Comparison of ENCODE assay signal across 8 cellular contexts in genomic region chr9:8857330-8858249, GRCh38.
A peak's percentile ranks its signal among the peaks of the same experiment; 100 is the strongest.
DNase-seq lines count a peak whose midpoint lies in the region; ATAC-seq and TF ChIP-seq lines count a peak whose summit lies in the region.

No MANE protein-coding gene starts in this region.

- peaks cover 0 to 4% of the 10 kb centered on the region in 2 donors for H3K36me3 Mint-ChIP-seq in CD14-positive monocyte
- H3K36me3 Mint-ChIP-seq in naive thymus-derived CD4-positive, alpha-beta T cell, result no peaks in the 10 kb centered on the region

- peaks cover 0 to 2% of the 10 kb centered on the region in 2 donors for H3K27me3 ChIP-seq in naive thymus-derived CD4-positive, alpha-beta T cell (ENCODE audit: control insufficient read depth in 2 of 2, insufficient read depth in 2 of 2, low read length in 2 of 2)
- H3K27me3 ChIP-seq in aorta (ENCODE audit: control insufficient read depth in 1 of 2, insufficient read depth in 2 of 2, low read length in 1 of 2), result no peaks in the 10 kb centered on the region

- H3K4me1 Mint-ChIP-seq in CD14-positive monocyte, result peaks cover 16% of the 10 kb centered on the region
- peaks cover 0 to 24% (median 18%) of the 10 kb centered on the region in 7 donors for H3K4me1 Mint-ChIP-seq in naive thymus-derived CD4-positive, alpha-beta T cell

- 0 to 1% methylated on average over 80 to 96 of the region's 96 CpGs for WGBS in aorta, 2 donors

- no peak for DNase-seq in CD14-positive monocyte (ENCODE audit: low spot score)
- peak; percentile 15 to 24 for DNase-seq in activated CD4-positive, alpha-beta T cell treated with anti-CD3 and anti-CD28 coated beads, Interleukin-2, amount 50 U/mL, for 48 hours
- DNase-seq in fibroblast of pulmonary artery (ENCODE audit: low read depth), result peak; percentile 32
- peak in 2 of 9 donors; percentile 2 to 4 for DNase-seq in naive thymus-derived CD4-positive, alpha-beta T cell
- peak; percentile 81 to 91 for DNase-seq in aorta
- no peak for DNase-seq in HuH-7.5 (ENCODE audit: low spot score)
- DNase-seq in SIG-M5 (lab: John Stamatoyannopoulos, UW), result no peak

- H3K4me3 Mint-ChIP-seq in CD14-positive monocyte, result peak overlapping the region; percentile 70 to 88
- H3K4me3 Mint-ChIP-seq in naive thymus-derived CD4-positive, alpha-beta T cell, result peak overlapping the region; percentile 48 to 80 (median 59)

- H3K4me1 ChIP-seq in naive thymus-derived CD4-positive, alpha-beta T cell (ENCODE audit: control insufficient read depth in 2 of 2, insufficient read depth in 2 of 2, low read length in 2 of 2), result no peaks in the 10 kb centered on the region
- H3K4me1 ChIP-seq in aorta (ENCODE audit: control insufficient read depth in 1 of 2, insufficient read depth in 2 of 2, low read length in 2 of 2), result no peaks in the 10 kb centered on the region

- ATAC-seq in HG02759 (IDR thresholded peaks at IDR 0.05; ENCODE audit: unreplicated experiment), result peak; percentile 46
- no peak for ATAC-seq in naive thymus-derived CD4-positive, alpha-beta T cell
- ATAC-seq in aorta (ENCODE audit: low FRiP score), result peak; percentile 90

- POLR2A ChIA-PET in naive thymus-derived CD4-positive, alpha-beta T cell (lab: Charles Lee), result no interaction called here

- TF ChIP-seq CTCF in CD14-positive monocyte (IDR thresholded peaks at IDR 0.05), result no peak
- TF ChIP-seq CTCF in fibroblast of pulmonary artery (IDR thresholded peaks at IDR 0.05; ENCODE audit: low read length, missing control alignments), result no peak

- H3K4me3 ChIP-seq in fibroblast of pulmonary artery (replicated peaks; ENCODE audit: low read depth, low read length), result peak overlapping the region; percentile 57
- no peak overlapping the region for H3K4me3 ChIP-seq in naive thymus-derived CD4-positive, alpha-beta T cell (ENCODE audit: low read length)
- H3K4me3 ChIP-seq in aorta (ENCODE audit: low read length in 2 of 2), result peak overlapping the region; percentile 76 to 96

- H3K27ac Mint-ChIP-seq in CD14-positive monocyte, result no peak overlapping the region
- H3K27ac Mint-ChIP-seq in naive thymus-derived CD4-positive, alpha-beta T cell, result no peak overlapping the region

- intact Hi-C loops in CD14-positive monocyte (cut with micrococcal nuclease), result no loop called here
- intact Hi-C loops in naive thymus-derived CD4-positive, alpha-beta T cell (cut with micrococcal nuclease), result no loop called here
- intact Hi-C loops in aorta (cut with DNase I), result loop anchor here (5.0 to 10.0 kb wide), 4 partner anchors 70 to 173 kb away; no protein-coding TSS in a partner anchor

- H3K9me3 Mint-ChIP-seq in CD14-positive monocyte, result peaks cover 0 to 10% (median 2%) of the 10 kb centered on the region in 7 donors
- H3K9me3 Mint-ChIP-seq in naive thymus-derived CD4-positive, alpha-beta T cell, result no peaks in the 10 kb centered on the region

- H3K9me3 ChIP-seq in naive thymus-derived CD4-positive, alpha-beta T cell (ENCODE audit: control insufficient read depth in 2 of 3, low read length in 3 of 3), result no peaks in the 10 kb centered on the region
- no peaks in the 10 kb centered on the region for H3K9me3 ChIP-seq in aorta (ENCODE audit: control insufficient read depth, low read length)

- H3K27ac ChIP-seq in naive thymus-derived CD4-positive, alpha-beta T cell (ENCODE audit: low read depth, low read length), result no peak overlapping the region
- peak overlapping the region in 1 of 2 donors; percentile 75 for H3K27ac ChIP-seq in aorta (ENCODE audit: low read depth in 1 of 2, low read length in 2 of 2)

- CTCF ChIA-PET in naive thymus-derived CD4-positive, alpha-beta T cell (lab: Charles Lee), result no interaction called here

- no peaks in the 10 kb centered on the region for H3K36me3 ChIP-seq in naive thymus-derived CD4-positive, alpha-beta T cell (ENCODE audit: control insufficient read depth in 2 of 3, insufficient read depth in 3 of 3, low read length in 3 of 3)
- no peaks in the 10 kb centered on the region for H3K36me3 ChIP-seq in aorta (ENCODE audit: control insufficient read depth in 1 of 2, insufficient read depth in 2 of 2, low read length in 1 of 2)

- H3K27me3 Mint-ChIP-seq in CD14-positive monocyte (ENCODE audit: low read depth in 3 of 3), result peaks cover 49 to 65% (median 50%) of the 10 kb centered on the region in 3 donors
- H3K27me3 Mint-ChIP-seq in naive thymus-derived CD4-positive, alpha-beta T cell, result peaks cover 58 to 68% (median 63%) of the 10 kb centered on the region in 5 donors

Comparison
In these comparisons a context has a peak if more than half of its experiments do, and no peak if none do; other contexts are left out.
1. DNase-seq: peak in activated CD4-positive, alpha-beta T cell treated with anti-CD3 and anti-CD28 coated beads, Interleukin-2, amount 50 U/mL, for 48 hours (2 of 2), fibroblast of pulmonary artery (single experiment) and aorta (2 of 2); none in CD14-positive monocyte (single experiment), HuH-7.5 (single experiment) and SIG-M5 (single experiment).
2. intact Hi-C loops: an anchor here in aorta (5.0 to 10.0 kb wide); none called in CD14-positive monocyte and naive thymus-derived CD4-positive, alpha-beta T cell.